In genomic region chr3:177831361-177831760, GRCh38 we compare ENCODE assay signal across 18 cellular contexts.
A peak's percentile ranks its signal among the peaks of the same experiment; 100 is the strongest.
DNase-seq lines count a peak whose midpoint lies in the region; ATAC-seq and TF ChIP-seq lines count a peak whose summit lies in the region.
"Had no signal": no experiment of that assay in that cellular context is flagged by ENCODE, and none has a peak within 500 bp of the region (broad histone marks: within the 10 kb centered on the region; RNA-seq: fewer than 3 reads in every experiment).

No MANE protein-coding gene starts in this region.

- H3K4me3 ChIP-seq in RWPE2 (ENCODE audit: severe bottlenecking) (no peak overlapping the region), upper lobe of right lung (no peak overlapping the region), left lung (no peak overlapping the region)
- H3K4me3 ChIP-seq: ascending aorta, BLaER1 had no signal

- H3K27ac ChIP-seq in RWPE2 (ENCODE audit: poor library complexity, severe bottlenecking) (peak overlapping the region; percentile 50), upper lobe of right lung (peak overlapping the region; percentile 43), left lung (peak overlapping the region in 1 of 2 donors; percentile 31)
- H3K27ac ChIP-seq: ascending aorta, BLaER1 had no signal

- H3K9me3 ChIP-seq in RWPE2 (ENCODE audit: severe bottlenecking) (no peaks in the 10 kb centered on the region), upper lobe of right lung (no peaks in the 10 kb centered on the region), left lung (no peaks in the 10 kb centered on the region)
- H3K9me3 ChIP-seq: ascending aorta had no signal

- DNase-seq in NCI-H1092 treated with DMSO at 0.1 percent for 48 hours (lab: John Stamatoyannopoulos, UW) = peak; percentile 37
- DNase-seq in NCI-H1092 (lab: John Stamatoyannopoulos, UW) = no peak
- no peak for DNase-seq in RWPE2 (ENCODE audit: low spot score)
- DNase-seq in left kidney (ENCODE audit: low read depth, low spot score) = peak; percentile 37
- no peak for DNase-seq in upper lobe of right lung
- DNase-seq in left lung = no peak
- no peak for DNase-seq in T-helper 1 cell
- DNase-seq: activated CD4-positive, alpha-beta T cell treated with anti-CD3 and anti-CD28 coated beads for 4 hours; activated T-cell treated with anti-CD3 and anti-CD28 coated beads, Interleukin-2, amount 50 U/mL, for 72 hours; effector CD4-positive, alpha-beta T cell; GDM1; NCI-H2081 treated with DMSO at 0.1 percent for 48 hours; NCI-H526; Right ventricle myocardium superior had no signal

- no peaks in the 10 kb centered on the region for H3K36me3 ChIP-seq in RWPE2 (ENCODE audit: low read depth)
- H3K36me3 ChIP-seq in upper lobe of right lung = no peaks in the 10 kb centered on the region
- no peaks in the 10 kb centered on the region for H3K36me3 ChIP-seq in left lung
- H3K36me3 ChIP-seq: ascending aorta, BLaER1 had no signal

- no peaks in the 10 kb centered on the region for H3K27me3 ChIP-seq in RWPE2 (ENCODE audit: insufficient read depth, poor library complexity, severe bottlenecking)
- H3K27me3 ChIP-seq in upper lobe of right lung = no peaks in the 10 kb centered on the region
- no peaks in the 10 kb centered on the region for H3K27me3 ChIP-seq in left lung
- H3K27me3 ChIP-seq: ascending aorta, BLaER1 had no signal

- H3K4me1 ChIP-seq in RWPE2 (ENCODE audit: insufficient read depth, poor library complexity, severe bottlenecking) = peaks cover 43% of the 10 kb centered on the region
- peaks cover 24% of the 10 kb centered on the region for H3K4me1 ChIP-seq in upper lobe of right lung
- peaks cover 11 to 41% of the 10 kb centered on the region in 2 donors for H3K4me1 ChIP-seq in left lung

- no peak for ATAC-seq in RWPE2 (ENCODE audit: low read depth)
- no peak for ATAC-seq in upper lobe of right lung
- ATAC-seq in left lung = no peak
- no peak for ATAC-seq in GM21526 (IDR thresholded peaks at IDR 0.05; ENCODE audit: low FRiP score, unreplicated experiment)
- ATAC-seq: natural killer cell treated with Interleukin-12 subunit alpha and Interleukin-12 subunit beta and Interleukin-15 and Interleukin-18, amount 100 ng/mL, for 72 hours had no signal

- intact Hi-C loops in upper lobe of right lung (cut with DNase I) (no loop called here), left lung (cut with DNase I) (no loop called here)

- TF ChIP-seq CTCF in RWPE2 (IDR thresholded peaks at IDR 0.05; ENCODE audit: poor library complexity, severe bottlenecking) = no peak
- TF ChIP-seq CTCF in upper lobe of right lung (IDR thresholded peaks at IDR 0.05) = no peak
- TF ChIP-seq CTCF in left lung (IDR thresholded peaks at IDR 0.05) = no peak

Comparison
In these comparisons a context has a peak if more than half of its experiments do, and no peak if none do; other contexts are left out.
1. DNase-seq: peak in NCI-H1092 treated with DMSO at 0.1 percent for 48 hours (single experiment) and left kidney (single experiment); none in NCI-H1092 (single experiment), RWPE2 (single experiment), upper lobe of right lung (single experiment), left lung (0 of 2) and T-helper 1 cell (0 of 5).